In genomic region chr1:48025076-48025475, GRCh38 we compare ENCODE assay signal across 17 cellular contexts. TPM values are rescaled to one million over a fixed set of nuclear protein-coding genes. Genes with fewer than 3 reads are reported as not detected.
DNase-seq lines count a peak whose midpoint lies in the region; ATAC-seq, FAIRE-seq and TF ChIP-seq lines count a peak whose summit lies in the region.
"Had no signal": no experiment of that assay in that cellular context is flagged by ENCODE, and none has a peak within 500 bp of the region (broad histone marks: within the 10 kb centered on the region; RNA-seq: fewer than 3 reads in every experiment).

No MANE protein-coding gene starts in this region.

- H3K27me3 ChIP-seq in GM12878 (replicated peaks in 1 of 2; ENCODE audit: control insufficient read depth in 2 of 2, insufficient read depth in 2 of 2, low read length in 1 of 2) (no peaks in the 10 kb centered on the region), H7 (ENCODE audit: control insufficient read depth, insufficient read depth, low read length) (peaks cover 2% of the 10 kb centered on the region; the same call in 1 of the 2 replicates)

- no peaks in the 10 kb centered on the region for H4K20me1 ChIP-seq in GM12878 (ENCODE audit: control insufficient read depth, insufficient read depth)

- DNase-seq in NK-92 treated with Interleukin-12 subunit alpha and Interleukin-12 subunit beta, amount 100 ng/mL, for 24 hours (lab: John Stamatoyannopoulos, UW): peak; percentile 29
- no peak for DNase-seq in NK-92 (lab: John Stamatoyannopoulos, UW; ENCODE audit: unreplicated experiment)
- DNase-seq in NCI-H69 (lab: John Stamatoyannopoulos, UW): peak; percentile 62
- no peak for DNase-seq in GM12878 (ENCODE audit: low read depth, low spot score)
- DNase-seq in retinal pigment epithelial cell (ENCODE audit: low read depth): peak; percentile 53
- DNase-seq in anterior cingulate cortex (lab: John Stamatoyannopoulos, UW): no peak
- DNase-seq in H7: no peak
- no peak for DNase-seq in HCEC 1CT
- DNase-seq: DMS79, NCI-H1048, NCI-H2029 treated with DMSO at 0.1 percent for 48 hours, NCI-H226, NCI-H774, PC-3 had no signal

- BruUV-seq in GM12878 (replicated peaks; lab: Mats Ljungman, UMichigan): no TSS peak

- intact Hi-C loops in GM12878 (cut with micrococcal nuclease; ENCODE audit: unreplicated experiment): no loop called here

- H3K36me3 ChIP-seq in GM12878 (ENCODE audit: control insufficient read depth in 2 of 2, insufficient read depth in 2 of 2, low read length in 1 of 2) (no peaks in the 10 kb centered on the region), H7 (replicated peaks; ENCODE audit: control insufficient read depth, insufficient read depth, low read length) (no peaks in the 10 kb centered on the region; the same call in 1 of the 2 replicates)

- H3K79me2 ChIP-seq in GM12878 (ENCODE audit: control insufficient read depth, insufficient read depth, low read length): no peaks in the 10 kb centered on the region

- TF ChIP-seq POLR2A in GM12878 (IDR thresholded peaks at IDR 0.05; ENCODE audit: low read depth, low read length): no peak

- no peaks in the 10 kb centered on the region for H3K4me1 ChIP-seq in GM12878 (ENCODE audit: control insufficient read depth, insufficient read depth, low read length)

- RAD21 ChIA-PET in GM12878 (lab: Charles Lee; ENCODE audit: unreplicated experiment): no interaction called here

- SMC1A ChIA-PET in GM12878 (lab: Charles Lee; ENCODE audit: uncharacterized antibody, unreplicated experiment): interaction anchor here (0.5 to 0.6 kb wide), 2 partner anchors 45 to 1051 kb away, joined by 3 to 4 read pairs; no protein-coding TSS in a partner anchor

- TF ChIP-seq RAD21 in GM12878 (IDR thresholded peaks at IDR 0.05; ENCODE audit: insufficient read depth, low read depth, low read length): no peak

- H3K4me2 ChIP-seq in GM12878 (ENCODE audit: control insufficient read depth, insufficient read depth): no peak overlapping the region

- H2AFZ ChIP-seq in GM12878 (ENCODE audit: control insufficient read depth, low read depth, low read length): no peak overlapping the region

- H3K4me3 ChIP-seq in GM12878: no peak overlapping the region
- no peak overlapping the region for H3K4me3 ChIP-seq in retinal pigment epithelial cell (ENCODE audit: low read length)
- H3K4me3 ChIP-seq in H7 (ENCODE audit: insufficient read depth, low read depth, low read length): no peak overlapping the region

- no peak overlapping the region for H3K9ac ChIP-seq in GM12878 (ENCODE audit: control insufficient read depth, insufficient read depth, low read length)

- TF ChIP-seq EP300 in GM12878 (IDR thresholded peaks at IDR 0.05; ENCODE audit: borderline replicate concordance in 1 of 2, control insufficient read depth in 1 of 2, low read depth in 2 of 2, low read length in 2 of 2): no peak

- FAIRE-seq in GM12878 (lab: Jason Lieb, UNC): no peak
- FAIRE-seq: G401.6, HTR-8/SVneo had no signal

- in situ Hi-C loops in GM12878 (cut with MboI): no loop called here

- CTCF ChIA-PET in GM12878 (lab: Yijun Ruan, JAX): interaction anchor here (0.7 to 1.5 kb wide), 2 partner anchors 16 to 27 kb away, joined by 3 to 5 read pairs; partner anchors contain the start of gene TRABD2B

- no peaks in the 10 kb centered on the region for H3K9me3 ChIP-seq in GM12878 (replicated peaks; ENCODE audit: control insufficient read depth, insufficient read depth, low read length)

- H3K27ac ChIP-seq in GM12878 (ENCODE audit: control insufficient read depth, insufficient read depth): no peak overlapping the region

- TF ChIP-seq CTCF in GM12878 (IDR thresholded peaks at IDR 0.05 in 2 of 3, conservative IDR thresholded peaks at IDR 0.05 in 1 of 3; ENCODE audit: control insufficient read depth in 2 of 3, extremely low read depth in 1 of 3, insufficient read depth in 1 of 3, low read depth in 3 of 3, low read length in 3 of 3): no peak
- TF ChIP-seq CTCF in retinal pigment epithelial cell (conservative IDR thresholded peaks at IDR 0.05; ENCODE audit: low read depth, low read length): no peak

- POLR2A ChIA-PET in GM12878 (lab: Charles Lee): no interaction called here

- no peak for ATAC-seq in GM12878
- ATAC-seq: PC-3 had no signal

TF ChIP-seq in GM12878, 131 proteins besides CTCF, POLR2A, EP300 and RAD21:
- TF ChIP-seq POLR2AphosphoS5 (IDR thresholded peaks at IDR 0.05; ENCODE audit: low read length) (no peak), MTA2 (IDR thresholded peaks at IDR 0.05; ENCODE audit: low read depth) (peak; percentile 59)

RNA-seq across cellular contexts. Expression of gene TRABD2B, which starts 27.9 kb away (rescaled TPM):
- total RNA-seq in GM12878 (2013; cell fraction: nucleolus; rRNA removed): not detected in 2 replicates
- total RNA-seq in GM12878 (2014; rRNA removed): not detected in 2 replicates
- not detected in 2 replicates for total RNA-seq in GM12878 (2014; rRNA removed; fragmentation: Illumina TruSeq; extraction: Trizol)
- not detected in 2 replicates for total RNA-seq in GM12878 (2021)
- polyA plus RNA-seq in GM12878 (2011; ENCODE audit: low read depth): not detected
- polyA plus RNA-seq in GM12878 (2011; rRNA removed): not detected in 2 replicates
- not detected in 2 replicates for polyA plus RNA-seq in GM12878 (2011; cell fraction: cytosol; rRNA removed)
- polyA plus RNA-seq in GM12878 (2011; cell fraction: nucleus; rRNA removed): not detected in 2 replicates
- not detected in 2 replicates for polyA plus RNA-seq in GM12878 (2012)
- polyA plus RNA-seq in GM12878 (2014; fragmentation: Illumina TruSeq; extraction: Trizol): not detected in 2 replicates
- polyA plus RNA-seq in GM12878 (2014; fragmentation: Nextera tagmentation; extraction: Ambion mirVana): not detected
- not detected in 2 replicates for polyA plus RNA-seq in GM12878 (2014; rRNA removed)
- polyA plus RNA-seq in GM12878 (2016; fragmentation: Nextera tagmentation; extraction: Ambion mirVana): not detected
- not detected in 2 replicates for polyA minus RNA-seq in GM12878 (2011; rRNA and poly(A)+ RNA removed)
- polyA minus RNA-seq in GM12878 (2011; cell fraction: cytosol; rRNA and poly(A)+ RNA removed): not detected in 2 replicates
- polyA minus RNA-seq in GM12878 (2011; cell fraction: nucleus; rRNA and poly(A)+ RNA removed): not detected in 2 replicates
- 2.0 and 4.4 TPM in 2 replicates for total RNA-seq in H7 (2014; rRNA removed; shearing (Covaris generic))
- total RNA-seq: SK-MEL-5 had no signal

Comparison
In these comparisons a context has a peak if more than half of its experiments do, and no peak if none do; other contexts are left out.
1. DNase-seq: peak in NK-92 treated with Interleukin-12 subunit alpha and Interleukin-12 subunit beta, amount 100 ng/mL, for 24 hours (single experiment), NCI-H69 (single experiment) and retinal pigment epithelial cell (single experiment); none in NK-92 (single experiment), GM12878 (single experiment), anterior cingulate cortex (0 of 58), H7 (single experiment) and HCEC 1CT (single experiment).